Comparison of ENCODE assay signal across 8 cellular contexts in the genomic region with DNA sequence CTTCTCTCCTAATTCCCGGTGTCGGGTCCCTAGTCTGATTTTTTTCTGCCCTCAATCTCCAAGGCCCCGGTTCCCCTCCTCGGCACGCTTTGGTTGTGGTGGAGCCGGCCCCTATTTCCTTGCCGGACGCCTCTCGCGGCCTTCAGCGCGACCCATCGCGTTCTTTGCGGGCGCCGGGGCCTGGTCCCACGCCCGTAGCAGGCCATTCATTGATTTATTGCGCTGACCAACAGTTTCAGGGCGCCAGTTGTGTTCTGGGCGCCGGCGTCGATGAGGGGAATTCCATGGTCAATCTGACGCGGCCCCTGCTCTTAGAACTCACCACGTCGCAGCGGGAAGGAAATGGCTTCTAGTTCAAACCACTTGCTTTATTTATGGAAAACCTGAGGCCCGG. TPM values are rescaled to one million over a fixed set of nuclear protein-coding genes. Genes with fewer than 3 reads are reported as not detected.
DNase-seq lines count a peak whose midpoint lies in the region; ATAC-seq lines count a peak whose summit lies in the region.

No MANE protein-coding gene starts in this region.

- no peaks in the 10 kb centered on the region for H3K9me3 Mint-ChIP-seq in central memory CD8-positive, alpha-beta T cell

- H3K27ac Mint-ChIP-seq in central memory CD8-positive, alpha-beta T cell (ENCODE audit: low read depth): peak overlapping the region; percentile 90

- peaks cover 41% of the 10 kb centered on the region for H3K36me3 Mint-ChIP-seq in central memory CD8-positive, alpha-beta T cell (ENCODE audit: insufficient read depth)

- peak overlapping the region; percentile 98 for H3K4me3 Mint-ChIP-seq in central memory CD8-positive, alpha-beta T cell

- ATAC-seq in GM21528 (IDR thresholded peaks at IDR 0.05; ENCODE audit: low FRiP score, unreplicated experiment) (peak; percentile 31), left lobe of liver (peak; percentile 40)
- ATAC-seq in central memory CD8-positive, alpha-beta T cell (replicated peaks; ENCODE audit: extremely low read depth, poor library complexity, severe bottlenecking): no peak

- no peaks in the 10 kb centered on the region for H3K27me3 Mint-ChIP-seq in central memory CD8-positive, alpha-beta T cell

- DNase-seq in DMS53 treated with DMSO at 0.1 percent for 48 hours (lab: John Stamatoyannopoulos, UW; ENCODE audit: unreplicated experiment) (peak; percentile 15), HuH-7.5 (ENCODE audit: low spot score) (peak; percentile 30), left lobe of liver (ENCODE audit: low spot score) (peak; percentile 61), retina (no peak)
- peak; percentile 8 to 25 (median 20) for DNase-seq in activated CD4-positive, CD25-positive, alpha-beta regulatory T cell (lab: John Stamatoyannopoulos, UW)
- DNase-seq in central memory CD8-positive, alpha-beta T cell (ENCODE audit: low spot score in 2 of 2): peak; percentile 30 to 45
- peak; percentile 56 for DNase-seq in stimulated activated CD4-positive, alpha-beta T cell treated with anti-CD3 and anti-CD28 coated beads, Interleukin-4, amount 100 ng/mL, for 1 hour

- H3K4me1 Mint-ChIP-seq in central memory CD8-positive, alpha-beta T cell: peaks cover 53% of the 10 kb centered on the region

RNA-seq across cellular contexts. Expression of gene CNOT9, which starts 0.4 kb away (rescaled TPM):
- 14.1 TPM for total RNA-seq in left lobe of liver

RNA-seq across cellular contexts. Expression of gene USP37, which starts 0.9 kb away (rescaled TPM):
- total RNA-seq in left lobe of liver: 4.8 TPM

RNA-seq across cellular contexts. Expression of gene PLCD4, which starts 38.7 kb away (rescaled TPM):
- total RNA-seq in left lobe of liver: 0.43 TPM
